ENCODE assay signal across 8 cellular contexts in the genomic region with DNA sequence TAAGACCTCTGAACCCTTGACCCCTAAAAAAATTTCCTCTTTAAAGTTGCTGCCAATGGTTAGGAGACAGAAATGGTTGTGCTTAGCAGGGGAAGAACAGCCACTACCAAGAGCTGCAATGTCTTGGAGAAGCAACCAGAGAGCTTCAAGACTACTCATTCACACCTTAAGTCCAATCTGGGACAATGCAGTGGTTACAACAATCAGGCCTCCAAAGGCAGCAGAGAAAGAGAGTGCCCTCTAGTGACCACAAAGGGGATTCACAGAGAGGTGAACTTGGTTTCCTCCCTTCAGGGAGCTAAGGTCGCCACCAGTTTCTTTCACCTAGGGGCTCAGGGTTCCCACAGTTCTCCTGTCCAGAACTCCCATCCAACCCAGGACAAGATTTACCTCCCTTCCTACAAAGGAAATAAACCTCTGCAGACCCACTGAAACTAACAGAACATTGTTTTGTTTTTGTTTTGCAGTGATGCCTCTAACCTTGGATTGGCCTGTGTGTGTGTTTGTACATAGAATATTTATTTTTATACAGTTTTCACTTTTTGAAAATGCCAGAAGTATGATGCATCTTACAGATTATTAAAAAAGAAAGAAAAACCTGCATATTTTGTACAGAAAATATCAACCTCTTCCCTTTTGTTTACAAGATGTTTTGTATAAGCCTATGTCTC.
DNase-seq lines count a peak whose midpoint lies in the region; ATAC-seq and TF ChIP-seq lines count a peak whose summit lies in the region.

No MANE protein-coding gene starts in this region.

- H3K9me3 ChIP-seq in WERI-Rb-1 (ENCODE audit: severe bottlenecking) (no peaks in the 10 kb centered on the region), gastrocnemius medialis (no peaks in the 10 kb centered on the region)

- H3K4me3 Mint-ChIP-seq in activated T-cell treated with anti-CD3 and anti-CD28 coated beads, Interleukin-2, amount 50 U/mL, for 24 hours, result no peak overlapping the region

- in situ Hi-C loops in gastrocnemius medialis (cut with MboI; ENCODE audit: low sequenced_read_pairs in 4 of 4), result no loop called here

- H3K27me3 ChIP-seq in WERI-Rb-1 (ENCODE audit: insufficient read depth, low read depth, severe bottlenecking) (no peaks in the 10 kb centered on the region), gastrocnemius medialis (no peaks in the 10 kb centered on the region)

- H3K4me3 ChIP-seq in WERI-Rb-1 (ENCODE audit: low read depth, low read length) (no peak overlapping the region), gastrocnemius medialis (no peak overlapping the region)

- no peaks in the 10 kb centered on the region for H3K36me3 Mint-ChIP-seq in activated T-cell treated with anti-CD3 and anti-CD28 coated beads, Interleukin-2, amount 50 U/mL, for 24 hours (ENCODE audit: low read depth)

- DNase-seq in DMS53 treated with DMSO at 0.1 percent for 48 hours (lab: John Stamatoyannopoulos, UW; ENCODE audit: unreplicated experiment), result peak; percentile 72
- peak; percentile 55 for DNase-seq in NCI-H146 treated with DMSO at 0.1 percent for 48 hours (lab: John Stamatoyannopoulos, UW; ENCODE audit: unreplicated experiment)
- peak; percentile 51 for DNase-seq in WERI-Rb-1
- peak; percentile 29 for DNase-seq in glomerular endothelial cell (ENCODE audit: extremely low read depth, low read depth, low spot score)
- DNase-seq in gastrocnemius medialis, result no peak
- no peak for DNase-seq in activated T-cell treated with anti-CD3 and anti-CD28 coated beads, Interleukin-2, amount 50 U/mL, for 24 hours

- peak; percentile 49 for ATAC-seq in GM21576 (IDR thresholded peaks at IDR 0.05; ENCODE audit: unreplicated experiment)
- ATAC-seq in gastrocnemius medialis, result peak in 1 of 2 donors; percentile 68
- ATAC-seq in GM18517 (IDR thresholded peaks at IDR 0.05; ENCODE audit: unreplicated experiment), result no peak

- peak; percentile 90 for TF ChIP-seq CTCF in WERI-Rb-1 (IDR thresholded peaks at IDR 0.05; ENCODE audit: low read depth, low read length)
- TF ChIP-seq CTCF in gastrocnemius medialis (IDR thresholded peaks at IDR 0.05 in 4 of 5, conservative IDR thresholded peaks at IDR 0.05 in 1 of 5), result peak in 3 of 5 experiments; percentile 27 to 70 (median 56)

- no peaks in the 10 kb centered on the region for H3K4me1 Mint-ChIP-seq in activated T-cell treated with anti-CD3 and anti-CD28 coated beads, Interleukin-2, amount 50 U/mL, for 24 hours (ENCODE audit: low read depth)

- no peaks in the 10 kb centered on the region for H3K4me1 ChIP-seq in gastrocnemius medialis

- no peaks in the 10 kb centered on the region for H3K36me3 ChIP-seq in WERI-Rb-1
- H3K36me3 ChIP-seq in gastrocnemius medialis, result no peaks in the 10 kb centered on the region

- no peak for TF ChIP-seq POLR2A in gastrocnemius medialis (IDR thresholded peaks at IDR 0.05)

- H3K27me3 Mint-ChIP-seq in activated T-cell treated with anti-CD3 and anti-CD28 coated beads, Interleukin-2, amount 50 U/mL, for 24 hours, result peaks cover 9% of the 10 kb centered on the region

- H3K9me3 Mint-ChIP-seq in activated T-cell treated with anti-CD3 and anti-CD28 coated beads, Interleukin-2, amount 50 U/mL, for 24 hours, result no peaks in the 10 kb centered on the region

- no peak overlapping the region for H3K27ac Mint-ChIP-seq in activated T-cell treated with anti-CD3 and anti-CD28 coated beads, Interleukin-2, amount 50 U/mL, for 24 hours

- no peak overlapping the region for H3K27ac ChIP-seq in WERI-Rb-1
- no peak overlapping the region for H3K27ac ChIP-seq in gastrocnemius medialis

- intact Hi-C loops in gastrocnemius medialis (cut with DNase I; ENCODE audit: low total_unique reads), result no loop called here

Comparison
In these comparisons a context has a peak if more than half of its experiments do, and no peak if none do; other contexts are left out.
1. DNase-seq: peak in DMS53 treated with DMSO at 0.1 percent for 48 hours (single experiment), NCI-H146 treated with DMSO at 0.1 percent for 48 hours (single experiment), WERI-Rb-1 (single experiment) and glomerular endothelial cell (single experiment); none in gastrocnemius medialis (0 of 2) and activated T-cell treated with anti-CD3 and anti-CD28 coated beads, Interleukin-2, amount 50 U/mL, for 24 hours (single experiment).